Comparison of ENCODE assay signal across 37 cellular contexts in genomic region chrX:120406638-120407037, GRCh38. TPM values are rescaled to one million over a fixed set of nuclear protein-coding genes. Genes with fewer than 3 reads are reported as not detected.
"Had no signal": no experiment of that assay in that cellular context is flagged by ENCODE, and none has a peak within 500 bp of the region (broad histone marks: within the 10 kb centered on the region; RNA-seq: fewer than 3 reads in every experiment).

No MANE protein-coding gene starts in this region.

- H3K27ac Mint-ChIP-seq: activated CD4-positive, alpha-beta memory T cell treated with anti-CD3 and anti-CD28 coated beads for 36 hours; activated CD4-positive, alpha-beta T cell treated with anti-CD3 and anti-CD28 coated beads for 36 hours; activated CD4-positive, alpha-beta T cell treated with anti-CD3 and anti-CD28 coated beads, Interleukin-2, amount 10 ng/mL, durations not matched to agents 24 days and 14 days; activated CD8-positive, alpha-beta memory T cell treated with anti-CD3 and anti-CD28 coated beads, Interleukin-2, amount 10 ng/mL, durations not matched to agents 7 days and 5 days; activated CD8-positive, alpha-beta T cell treated with anti-CD3 and anti-CD28 coated beads, Interleukin-2, amount 10 ng/mL, durations not matched to agents 7 days and 5 days; activated naive CD4-positive, alpha-beta T cell treated with anti-CD3 and anti-CD28 coated beads for 36 hours; activated naive CD8-positive, alpha-beta T cell; activated T-helper 1 cell treated with anti-CD3 and anti-CD28 coated beads, Interleukin-12 subunit alpha, Interleukin-12 subunit beta, Interleukin-2, Interleukin-4 antibody, amounts not matched to agents 30 ng/mL and 10 ng/mL and 1 ng/mL, durations not matched to agents 14 hours and 24 hours and 36 hours; activated T-helper 2 cell treated with anti-CD3 and anti-CD28 coated beads, Interferon-gamma antibody, Interleukin-2, Interleukin-4, amounts not matched to agents 10 μg/mL and 5 μg/mL and 100 μg/mL, durations not matched to agents 14 hours and 24 hours and 36 hours had no signal

- H3K27me3 ChIP-seq: body of pancreas, cardiac muscle cell, colonic mucosa, esophagus squamous epithelium, gastroesophageal sphincter had no signal

- H3K4me1 Mint-ChIP-seq: activated CD4-positive, alpha-beta T cell treated with anti-CD3 and anti-CD28 coated beads for 36 hours; activated CD4-positive, alpha-beta T cell treated with anti-CD3 and anti-CD28 coated beads, Interleukin-2, amount 10 ng/mL, durations not matched to agents 24 days and 14 days; activated CD8-positive, alpha-beta memory T cell treated with anti-CD3 and anti-CD28 coated beads, Interleukin-2, amount 10 ng/mL, durations not matched to agents 7 days and 5 days had no signal

- H3K36me3 ChIP-seq: cardiac muscle cell, colonic mucosa, esophagus squamous epithelium, gastroesophageal sphincter, heart right ventricle had no signal

- H3K27ac ChIP-seq: body of pancreas, cardiac muscle cell, colonic mucosa, epithelial cell of prostate, esophagus squamous epithelium, gastroesophageal sphincter, heart right ventricle had no signal

- H3K4me3 ChIP-seq: body of pancreas, cardiac muscle cell, colonic mucosa, esophagus squamous epithelium, gastroesophageal sphincter, heart right ventricle had no signal

- ATAC-seq: activated CD4-positive, alpha-beta T cell treated with anti-CD3 and anti-CD28 coated beads for 36 hours; activated CD8-positive, alpha-beta memory T cell treated with anti-CD3 and anti-CD28 coated beads, Interleukin-2, amount 10 ng/mL, durations not matched to agents 7 days and 5 days; activated CD8-positive, alpha-beta T cell treated with anti-CD3 and anti-CD28 coated beads, Interleukin-2, amount 10 ng/mL, durations not matched to agents 7 days and 5 days; body of pancreas; gastroesophageal sphincter; heart right ventricle had no signal

- H3K36me3 Mint-ChIP-seq: activated CD8-positive, alpha-beta memory T cell treated with anti-CD3 and anti-CD28 coated beads, Interleukin-2, amount 10 ng/mL, durations not matched to agents 7 days and 5 days; activated naive CD8-positive, alpha-beta T cell had no signal

- DNase-seq: activated CD4-positive, alpha-beta memory T cell treated with anti-CD3 and anti-CD28 coated beads for 36 hours; activated CD4-positive, alpha-beta T cell treated with anti-CD3 and anti-CD28 coated beads for 36 hours; activated CD4-positive, alpha-beta T cell treated with anti-CD3 and anti-CD28 coated beads, Interleukin-2, amount 10 ng/mL, durations not matched to agents 24 days and 14 days; activated CD4-positive, CD25-positive, alpha-beta regulatory T cell; activated CD4-positive, CD25-positive, alpha-beta regulatory T cell treated with anti-CD3 and anti-CD28 coated beads, Interleukin-2, amount 50 U/mL, for 72 hours; activated CD8-positive, alpha-beta memory T cell treated with anti-CD3 and anti-CD28 coated beads, Interleukin-2, amount 10 ng/mL, durations not matched to agents 7 days and 5 days; activated CD8-positive, alpha-beta memory T cell treated with anti-CD3 and anti-CD28 coated beads, Interleukin-2, amount 50 U/mL, for 4 hours; activated CD8-positive, alpha-beta T cell treated with anti-CD3 and anti-CD28 coated beads, Interleukin-2, amount 10 ng/mL, durations not matched to agents 7 days and 5 days; activated effector memory CD4-positive, alpha-beta T cell treated with anti-CD3 and anti-CD28 coated beads, Interleukin-2, amount 50 U/mL, for 16 hours; activated naive CD4-positive, alpha-beta T cell treated with anti-CD3 and anti-CD28 coated beads for 36 hours; activated T-cell treated with anti-CD3 and anti-CD28 coated beads, Interleukin-2, amount 50 U/mL, for 1 hour; activated T-cell treated with anti-CD3 and anti-CD28 coated beads, Interleukin-2, amount 50 U/mL, for 48 hours; amniotic stem cell; anterior cingulate cortex; body of pancreas; central memory CD4-positive, alpha-beta T cell; cerebellar nuclear complex; colonic mucosa; effector CD8-positive, alpha-beta T cell; esophagus squamous epithelium; foreskin melanocyte; heart right ventricle; T-helper 2 cell had no signal

- H3K4me3 Mint-ChIP-seq: activated CD4-positive, alpha-beta memory T cell treated with anti-CD3 and anti-CD28 coated beads for 36 hours; activated CD4-positive, alpha-beta T cell treated with anti-CD3 and anti-CD28 coated beads for 36 hours; activated CD4-positive, alpha-beta T cell treated with anti-CD3 and anti-CD28 coated beads, Interleukin-2, amount 10 ng/mL, durations not matched to agents 24 days and 14 days; activated CD8-positive, alpha-beta memory T cell treated with anti-CD3 and anti-CD28 coated beads, Interleukin-2, amount 10 ng/mL, durations not matched to agents 7 days and 5 days; activated CD8-positive, alpha-beta T cell treated with anti-CD3 and anti-CD28 coated beads, Interleukin-2, amount 10 ng/mL, durations not matched to agents 7 days and 5 days; activated naive CD4-positive, alpha-beta T cell treated with anti-CD3 and anti-CD28 coated beads for 36 hours; activated naive CD8-positive, alpha-beta T cell; activated T-helper 1 cell treated with anti-CD3 and anti-CD28 coated beads, Interleukin-12 subunit alpha, Interleukin-12 subunit beta, Interleukin-2, Interleukin-4 antibody, amounts not matched to agents 30 ng/mL and 10 ng/mL and 1 ng/mL, durations not matched to agents 14 hours and 24 hours and 36 hours had no signal

- H3K9me3 ChIP-seq: body of pancreas, colonic mucosa, esophagus squamous epithelium, gastroesophageal sphincter had no signal

- H3K27me3 Mint-ChIP-seq: activated CD4-positive, alpha-beta memory T cell treated with anti-CD3 and anti-CD28 coated beads for 36 hours; activated CD4-positive, alpha-beta T cell treated with anti-CD3 and anti-CD28 coated beads for 36 hours; activated CD4-positive, alpha-beta T cell treated with anti-CD3 and anti-CD28 coated beads, Interleukin-2, amount 10 ng/mL, durations not matched to agents 24 days and 14 days; activated naive CD8-positive, alpha-beta T cell had no signal

- H3K4me1 ChIP-seq: body of pancreas, colonic mucosa, esophagus squamous epithelium, gastroesophageal sphincter, heart right ventricle had no signal

- FAIRE-seq: endometrium, endothelial cell of umbilical vein had no signal

- H3K9me3 Mint-ChIP-seq: activated CD4-positive, alpha-beta T cell treated with anti-CD3 and anti-CD28 coated beads, Interleukin-2, amount 10 ng/mL, durations not matched to agents 24 days and 14 days; activated T-helper 1 cell treated with anti-CD3 and anti-CD28 coated beads, Interleukin-12 subunit alpha, Interleukin-12 subunit beta, Interleukin-2, Interleukin-4 antibody, amounts not matched to agents 30 ng/mL and 10 ng/mL and 1 ng/mL, durations not matched to agents 14 hours and 24 hours and 36 hours had no signal

RNA-seq across cellular contexts. Expression of gene ATP1B4, which starts 44.7 kb away (rescaled TPM):
- total RNA-seq: activated CD4-positive, alpha-beta memory T cell treated with anti-CD3 and anti-CD28 coated beads for 36 hours; activated CD4-positive, alpha-beta T cell treated with anti-CD3 and anti-CD28 coated beads for 36 hours; activated CD4-positive, alpha-beta T cell treated with anti-CD3 and anti-CD28 coated beads, Interleukin-2, amount 10 ng/mL, durations not matched to agents 24 days and 14 days; activated CD8-positive, alpha-beta memory T cell treated with anti-CD3 and anti-CD28 coated beads for 36 hours; activated CD8-positive, alpha-beta memory T cell treated with anti-CD3 and anti-CD28 coated beads, Interleukin-2, amount 10 ng/mL, durations not matched to agents 7 days and 5 days; activated CD8-positive, alpha-beta T cell treated with anti-CD3 and anti-CD28 coated beads, Interleukin-2, amount 10 ng/mL, durations not matched to agents 7 days and 5 days; activated naive CD4-positive, alpha-beta T cell treated with anti-CD3 and anti-CD28 coated beads for 36 hours; activated T-helper 1 cell treated with anti-CD3 and anti-CD28 coated beads, Interleukin-12 subunit alpha, Interleukin-12 subunit beta, Interleukin-2, Interleukin-4 antibody, amounts not matched to agents 30 ng/mL and 10 ng/mL and 1 ng/mL, durations not matched to agents 14 hours and 24 hours and 36 hours; activated T-helper 2 cell treated with anti-CD3 and anti-CD28 coated beads, Interferon-gamma antibody, Interleukin-2, Interleukin-4, amounts not matched to agents 10 μg/mL and 5 μg/mL and 100 μg/mL, durations not matched to agents 14 hours and 24 hours and 36 hours; body of pancreas; colonic mucosa; dermis microvascular lymphatic vessel endothelial cell; endothelial cell of umbilical vein; esophagus squamous epithelium; fibroblast of lung; fibroblast of villous mesenchyme; gastroesophageal sphincter; glomerular endothelial cell; T-helper 1 cell treated with Interleukin-12 subunit alpha and Interleukin-12 subunit beta and Interleukin-4 antibody, amounts not matched to agents 30 ng/mL and 1 ng/mL, for 36 hours had no signal
